27 cellular contexts compared by ENCODE assay signal in the genomic region with DNA sequence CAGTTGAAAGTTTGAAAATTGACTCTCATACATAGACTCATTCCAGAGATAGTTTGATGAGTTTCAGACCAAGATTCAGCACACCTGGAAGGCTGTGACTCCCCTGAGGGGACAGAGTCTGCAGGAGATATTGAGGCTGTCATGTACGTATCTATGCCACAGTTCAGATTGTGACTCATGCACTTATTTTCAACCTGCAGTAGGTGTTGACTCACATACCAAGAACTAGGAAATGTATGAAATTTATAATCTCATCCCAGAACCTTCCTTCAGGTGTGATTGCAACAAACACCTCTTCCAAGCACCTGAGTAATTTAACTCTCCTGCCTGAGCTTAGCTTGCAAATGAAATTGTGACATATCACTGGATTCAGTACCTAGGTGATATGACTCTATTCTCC.
"Had no signal": no experiment of that assay in that cellular context is flagged by ENCODE, and none has a peak within 500 bp of the region (broad histone marks: within the 10 kb centered on the region; RNA-seq: fewer than 3 reads in every experiment).

No MANE protein-coding gene starts in this region.

- H2AFZ ChIP-seq: hepatocyte had no signal

- FAIRE-seq: colon, endometrium, frontal cortex, kidney had no signal

- H3K36me3 ChIP-seq: esophagus squamous epithelium, gastroesophageal sphincter, heart left ventricle, left lung, lower lobe of right lung had no signal

- H3K4me2 ChIP-seq: hepatocyte had no signal

- H3K4me1 ChIP-seq: esophagus squamous epithelium, gastroesophageal sphincter, left lung, lower lobe of right lung had no signal

- H3K4me3 ChIP-seq: coronary artery, esophagus squamous epithelium, gastroesophageal sphincter, heart left ventricle, hepatocyte, left lung, lower lobe of right lung, mucosa of descending colon had no signal

- DNase-seq: effector CD8-positive, alpha-beta T cell; effector memory CD8-positive, alpha-beta T cell; endodermal cell; erythroblast; esophagus squamous epithelium; foreskin fibroblast; heart left ventricle; hypothalamus; immature natural killer cell; islet precursor cell; kidney; kidney glomerular epithelial cell; left cardiac atrium; left lung; left ventricle myocardium superior; lower lobe of right lung; mesenchymal stem cell; mucosa of descending colon; naive B cell; naive thymus-derived CD8-positive, alpha-beta T cell had no signal

- H3K79me2 ChIP-seq: hepatocyte had no signal

- H3K27ac ChIP-seq: coronary artery, esophagus squamous epithelium, gastroesophageal sphincter, heart left ventricle, hepatocyte, left lung, lower lobe of right lung had no signal

- ATAC-seq: effector memory CD8-positive, alpha-beta T cell; esophagus mucosa; gastroesophageal sphincter; heart left ventricle; left cardiac atrium; left lung; left ventricle myocardium superior; lower lobe of right lung; mucosa of descending colon; naive thymus-derived CD8-positive, alpha-beta T cell had no signal

- H3K27me3 ChIP-seq: esophagus squamous epithelium, gastroesophageal sphincter, heart left ventricle, hepatocyte, left lung had no signal
